In the genomic region with DNA sequence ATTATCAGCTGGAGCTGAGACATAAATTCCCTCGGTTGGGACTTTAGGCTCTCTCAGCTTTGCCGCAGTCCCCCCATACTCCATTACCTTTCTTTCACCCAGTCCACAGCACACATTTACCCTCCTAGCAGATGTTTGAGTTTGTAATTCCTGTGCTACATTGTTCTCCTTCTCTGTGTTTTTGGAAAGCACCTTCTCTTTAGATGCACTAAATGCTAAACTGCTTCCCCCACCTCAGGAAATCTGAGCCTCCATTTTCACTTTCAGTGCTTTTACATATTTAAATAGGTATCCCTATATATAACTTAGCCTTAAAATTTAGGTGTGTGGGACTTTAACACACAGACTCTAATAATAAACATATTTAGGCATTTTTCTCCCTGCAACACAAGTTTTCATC, we compare ENCODE assay signal across 13 cellular contexts.
"Had no signal": no experiment of that assay in that cellular context is flagged by ENCODE, and none has a peak within 500 bp of the region (broad histone marks: within the 10 kb centered on the region; RNA-seq: fewer than 3 reads in every experiment).

No MANE protein-coding gene starts in this region.

- H3K9me3 ChIP-seq: heart left ventricle, left lung, suprapubic skin had no signal

- H3K36me3 Mint-ChIP-seq: type B pancreatic cell had no signal

- H3K4me3 Mint-ChIP-seq: activated naive CD4-positive, alpha-beta T cell treated with anti-CD3 and anti-CD28 coated beads for 36 hours; type B pancreatic cell had no signal

- H3K9me3 Mint-ChIP-seq: activated naive CD4-positive, alpha-beta T cell treated with anti-CD3 and anti-CD28 coated beads for 36 hours had no signal

- DNase-seq: activated CD4-positive, alpha-beta T cell treated with anti-CD3 and anti-CD28 coated beads for 48 hours; activated CD8-positive, alpha-beta memory T cell treated with anti-CD3 and anti-CD28 coated beads for 24 hours; activated naive CD4-positive, alpha-beta T cell treated with anti-CD3 and anti-CD28 coated beads for 36 hours; caudate nucleus; effector CD4-positive, alpha-beta T cell; foreskin melanocyte; heart left ventricle; left lung; stimulated activated CD4-positive, alpha-beta T cell treated with anti-CD3 and anti-CD28 coated beads, Interleukin-2, amount 100 ng/mL, for 48 hours; stimulated activated naive CD8-positive, alpha-beta T cell treated with anti-CD3 and anti-CD28 coated beads, Interleukin-15, Interleukin-2, amounts not matched to agents 100 U/mL and 50 U/mL, for 24 hours had no signal

- H3K4me3 ChIP-seq: coronary artery, heart left ventricle, left lung, suprapubic skin had no signal

- H3K4me1 ChIP-seq: left lung, suprapubic skin had no signal

- H3K27me3 ChIP-seq: heart left ventricle, left lung, suprapubic skin had no signal

- H3K27ac Mint-ChIP-seq: activated naive CD4-positive, alpha-beta T cell treated with anti-CD3 and anti-CD28 coated beads for 36 hours; type B pancreatic cell had no signal

- H3K27ac ChIP-seq: coronary artery, heart left ventricle, left lung, suprapubic skin had no signal

- H3K36me3 ChIP-seq: heart left ventricle, left lung, suprapubic skin had no signal

- ATAC-seq: heart left ventricle; left lung; stimulated activated naive CD8-positive, alpha-beta T cell treated with anti-CD3 and anti-CD28 coated beads, Interleukin-15, Interleukin-2, amounts not matched to agents 100 U/mL and 50 U/mL, for 24 hours had no signal
